8 cellular contexts compared by ENCODE assay signal in the genomic region with DNA sequence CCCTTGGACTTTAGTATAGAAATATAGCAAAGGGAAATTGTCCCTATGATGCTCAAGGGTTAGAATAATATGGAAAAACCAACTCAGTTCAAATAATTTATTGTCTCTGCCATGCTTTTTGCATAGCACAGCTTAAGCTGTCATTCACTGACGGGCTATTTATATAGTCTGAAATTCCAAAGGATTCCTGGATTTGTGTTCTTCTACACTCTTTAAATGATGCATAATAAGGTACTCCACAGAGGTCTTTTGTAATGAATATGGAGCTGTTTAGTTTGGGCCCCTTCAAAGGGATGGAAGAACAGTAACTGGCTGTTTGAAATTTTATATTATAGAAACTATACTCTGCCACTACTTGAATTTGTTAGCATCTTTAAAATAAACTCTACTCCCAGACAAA.
"Had no signal": no experiment of that assay in that cellular context is flagged by ENCODE, and none has a peak within 500 bp of the region (broad histone marks: within the 10 kb centered on the region; RNA-seq: fewer than 3 reads in every experiment).

No MANE protein-coding gene starts in this region.

- H3K27me3 Mint-ChIP-seq: IgD-negative memory B cell had no signal

- H3K27ac Mint-ChIP-seq: H9, HFFc6, IgD-negative memory B cell had no signal

- ATAC-seq: HCT116, HepG2 had no signal

- H3K9me3 Mint-ChIP-seq: H9, HFFc6 had no signal

- H3K4me3 Mint-ChIP-seq: H9, HFFc6, IgD-negative memory B cell had no signal

- DNase-seq: GOT3, H9, HFFc6, KBM-7 had no signal

- FAIRE-seq: HepG2 had no signal

- H3K27ac ChIP-seq: HL-60 had no signal

- H3K36me3 Mint-ChIP-seq: IgD-negative memory B cell had no signal
